Comparison of ENCODE assay signal across 1 cellular context in the genomic region with DNA sequence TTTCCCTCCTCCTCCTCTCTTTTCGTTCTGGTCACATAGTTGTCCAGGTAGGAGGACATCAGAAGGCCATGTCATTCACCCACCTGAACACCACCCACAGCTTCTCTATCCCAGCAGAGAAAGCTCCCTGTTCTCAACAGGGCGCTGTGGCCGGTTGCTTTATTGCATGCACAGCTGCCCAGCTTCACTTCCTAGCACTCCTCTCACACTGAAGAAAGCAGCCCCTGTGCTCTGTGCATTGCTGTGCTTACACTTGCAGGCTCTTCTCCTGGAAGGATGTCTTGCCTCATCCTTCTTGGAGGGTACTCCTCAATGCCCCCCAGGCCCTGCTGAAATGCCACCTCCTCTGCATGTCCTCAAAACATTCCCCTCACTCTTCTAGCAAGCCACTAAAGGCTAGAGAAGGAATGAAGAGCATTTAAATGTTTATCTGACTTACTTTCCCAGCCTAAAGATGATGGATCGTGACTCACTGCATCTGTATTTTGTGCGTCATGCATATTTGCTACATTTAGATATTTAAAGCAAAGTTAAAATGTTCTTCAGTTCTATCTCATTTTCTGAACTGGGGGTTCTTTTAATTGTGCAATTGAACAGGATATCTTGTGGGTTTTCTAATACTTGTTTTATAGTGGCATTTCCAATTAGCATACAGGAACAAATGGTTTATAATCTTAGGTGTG.
TF ChIP-seq lines count a peak whose summit lies in the region.

No MANE protein-coding gene starts in this region.

TF ChIP-seq in HepG2, 621 proteins besides CTCF, POLR2A, EP300 and RAD21:
- no peak for TF ChIP-seq ZBTB40 (IDR thresholded peaks at IDR 0.05)
- no peak for TF ChIP-seq ZBTB40 (CRISPR knock-in tag; IDR thresholded peaks at IDR 0.05)
- TF ChIP-seq, protein P1, sequence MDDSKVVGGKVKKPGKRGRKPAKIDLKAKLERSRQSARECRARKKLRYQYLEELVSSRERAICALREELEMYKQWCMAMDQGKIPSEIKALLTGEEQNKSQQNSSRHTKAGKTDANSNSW (CRISPR knock-in tag; IDR thresholded peaks at IDR 0.05; ENCODE audit: borderline replicate concordance): no peak
- TF ChIP-seq, protein P2, sequence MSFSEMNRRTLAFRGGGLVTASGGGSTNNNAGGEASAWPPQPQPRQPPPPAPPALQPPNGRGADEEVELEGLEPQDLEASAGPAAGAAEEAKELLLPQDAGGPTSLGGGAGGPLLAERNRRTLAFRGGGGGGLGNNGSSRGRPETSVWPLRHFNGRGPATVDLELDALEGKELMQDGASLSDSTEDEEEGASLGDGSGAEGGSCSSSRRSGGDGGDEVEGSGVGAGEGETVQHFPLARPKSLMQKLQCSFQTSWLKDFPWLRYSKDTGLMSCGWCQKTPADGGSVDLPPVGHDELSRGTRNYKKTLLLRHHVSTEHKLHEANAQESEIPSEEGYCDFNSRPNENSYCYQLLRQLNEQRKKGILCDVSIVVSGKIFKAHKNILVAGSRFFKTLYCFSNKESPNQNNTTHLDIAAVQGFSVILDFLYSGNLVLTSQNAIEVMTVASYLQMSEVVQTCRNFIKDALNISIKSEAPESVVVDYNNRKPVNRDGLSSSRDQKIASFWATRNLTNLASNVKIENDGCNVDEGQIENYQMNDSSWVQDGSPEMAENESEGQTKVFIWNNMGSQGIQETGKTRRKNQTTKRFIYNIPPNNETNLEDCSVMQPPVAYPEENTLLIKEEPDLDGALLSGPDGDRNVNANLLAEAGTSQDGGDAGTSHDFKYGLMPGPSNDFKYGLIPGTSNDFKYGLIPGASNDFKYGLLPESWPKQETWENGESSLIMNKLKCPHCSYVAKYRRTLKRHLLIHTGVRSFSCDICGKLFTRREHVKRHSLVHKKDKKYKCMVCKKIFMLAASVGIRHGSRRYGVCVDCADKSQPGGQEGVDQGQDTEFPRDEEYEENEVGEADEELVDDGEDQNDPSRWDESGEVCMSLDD (CRISPR knock-in tag; IDR thresholded peaks at IDR 0.05; ENCODE audit: borderline replicate concordance): no peak
- no peak for TF ChIP-seq RERE (CRISPR knock-in tag; IDR thresholded peaks at IDR 0.05; ENCODE audit: low read depth)
- no peak for TF ChIP-seq NFATC3 (CRISPR knock-in tag; IDR thresholded peaks at IDR 0.05)
- no peak for TF ChIP-seq PITX1 (CRISPR knock-in tag; IDR thresholded peaks at IDR 0.05)
- no peak for TF ChIP-seq ZNF746 (CRISPR knock-in tag; IDR thresholded peaks at IDR 0.05)
- TF ChIP-seq FOSL2 (CRISPR knock-in tag; IDR thresholded peaks at IDR 0.05): no peak
- TF ChIP-seq IRF9 (CRISPR knock-in tag; IDR thresholded peaks at IDR 0.05; ENCODE audit: borderline replicate concordance): no peak
- TF ChIP-seq NKX3-1 (CRISPR knock-in tag; IDR thresholded peaks at IDR 0.05): no peak
- no peak for TF ChIP-seq ZSCAN25 (CRISPR knock-in tag; IDR thresholded peaks at IDR 0.05)
